7 cellular contexts compared by ENCODE assay signal in the genomic region with DNA sequence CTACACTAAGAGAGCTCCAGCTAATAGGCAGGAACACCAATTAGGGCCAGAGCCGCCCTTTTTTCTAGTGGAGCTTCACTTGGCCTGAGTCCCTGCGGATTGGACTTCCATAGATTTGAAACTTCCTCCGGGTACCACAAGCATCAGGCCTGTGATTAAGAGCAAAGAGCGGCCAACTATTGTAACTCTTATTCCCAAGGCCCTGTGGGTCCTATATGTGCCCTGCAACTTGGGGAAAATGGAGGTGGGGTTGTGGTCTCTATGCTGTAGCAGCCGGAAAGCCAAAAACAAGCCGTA. TPM values are rescaled to one million over a fixed set of nuclear protein-coding genes. Genes with fewer than 3 reads are reported as not detected.
DNase-seq lines count a peak whose midpoint lies in the region; ATAC-seq and TF ChIP-seq lines count a peak whose summit lies in the region.

NCBP2L (plus strand) TSS at position 198 of the 297 bp plus-strand sequence. CDS start 16,488 bp downstream, outside the sequence.

- H3K9me3 Mint-ChIP-seq in HFFc6 = no peaks in the 10 kb centered on the region
- H3K9me3 Mint-ChIP-seq in activated T-helper 2 cell treated with anti-CD3 and anti-CD28 coated beads, Interferon-gamma antibody, Interleukin-2, Interleukin-4, amounts not matched to agents 10 μg/mL and 5 μg/mL and 100 μg/mL, durations not matched to agents 14 hours and 24 hours and 36 hours = no peaks in the 10 kb centered on the region

- no peaks in the 10 kb centered on the region for H3K9me3 ChIP-seq in stomach

- peaks cover 0 to 13% (median 0%) of the 10 kb centered on the region in 3 donors for H3K27me3 ChIP-seq in stomach

- no peaks in the 10 kb centered on the region for H3K36me3 ChIP-seq in stomach

- H3K4me3 Mint-ChIP-seq in HFFc6 = peak within 1 kb of the TSS; percentile 87
- H3K4me3 Mint-ChIP-seq in activated T-helper 2 cell treated with anti-CD3 and anti-CD28 coated beads, Interferon-gamma antibody, Interleukin-2, Interleukin-4, amounts not matched to agents 10 μg/mL and 5 μg/mL and 100 μg/mL, durations not matched to agents 14 hours and 24 hours and 36 hours (ENCODE audit: low read depth) = peak within 1 kb of the TSS; percentile 82

- no peak for ATAC-seq in GM18502 (IDR thresholded peaks at IDR 0.05; ENCODE audit: poor library complexity, unreplicated experiment)

- no peak for TF ChIP-seq EP300 in stomach (IDR thresholded peaks at IDR 0.05)

- peaks cover 4 to 19% (median 16%) of the 10 kb centered on the region in 4 donors for H3K4me1 ChIP-seq in stomach

- no peak for TF ChIP-seq POLR2A in stomach (IDR thresholded peaks at IDR 0.05)

- 38 to 62% (median 46%) methylated on average over 4 to 6 of the region's 6 CpGs for WGBS in stomach, 5 donors

- intact Hi-C loops in activated T-helper 2 cell treated with anti-CD3 and anti-CD28 coated beads, Interferon-gamma antibody, Interleukin-2, Interleukin-4, amounts not matched to agents 10 μg/mL and 5 μg/mL and 100 μg/mL, durations not matched to agents 14 hours and 24 hours and 36 hours (cut with micrococcal nuclease) = loop anchor here (1.0 to 5.0 kb wide), 6 partner anchors 61 to 240 kb away; no protein-coding TSS in a partner anchor
- intact Hi-C loops in stomach (cut with DNase I; ENCODE audit: low total_unique reads) = loop anchor here (5.0 kb wide), 1 partner anchor 115 kb away; no protein-coding TSS in a partner anchor

- peaks cover 12% of the 10 kb centered on the region for H3K4me1 Mint-ChIP-seq in HFFc6 (ENCODE audit: low read depth)
- peaks cover 12% of the 10 kb centered on the region for H3K4me1 Mint-ChIP-seq in activated T-helper 2 cell treated with anti-CD3 and anti-CD28 coated beads, Interferon-gamma antibody, Interleukin-2, Interleukin-4, amounts not matched to agents 10 μg/mL and 5 μg/mL and 100 μg/mL, durations not matched to agents 14 hours and 24 hours and 36 hours (ENCODE audit: low read depth)

- no peaks in the 10 kb centered on the region for H3K36me3 Mint-ChIP-seq in HFFc6 (ENCODE audit: low read depth)
- H3K36me3 Mint-ChIP-seq in activated T-helper 2 cell treated with anti-CD3 and anti-CD28 coated beads, Interferon-gamma antibody, Interleukin-2, Interleukin-4, amounts not matched to agents 10 μg/mL and 5 μg/mL and 100 μg/mL, durations not matched to agents 14 hours and 24 hours and 36 hours (ENCODE audit: low read depth) = no peaks in the 10 kb centered on the region

- H3K27ac Mint-ChIP-seq in HFFc6 = no peak within 1 kb of the TSS
- peak within 1 kb of the TSS; percentile 9 for H3K27ac Mint-ChIP-seq in activated T-helper 2 cell treated with anti-CD3 and anti-CD28 coated beads, Interferon-gamma antibody, Interleukin-2, Interleukin-4, amounts not matched to agents 10 μg/mL and 5 μg/mL and 100 μg/mL, durations not matched to agents 14 hours and 24 hours and 36 hours

- DNase-seq in HFFc6 = no peak
- DNase-seq in activated T-helper 2 cell treated with anti-CD3 and anti-CD28 coated beads, Interferon-gamma antibody, Interleukin-2, Interleukin-4, amounts not matched to agents 10 μg/mL and 5 μg/mL and 100 μg/mL, durations not matched to agents 14 hours and 24 hours and 36 hours (ENCODE audit: low spot score) = no peak
- DNase-seq in stomach = no peak
- no peak for DNase-seq in NCI-H2196 (lab: John Stamatoyannopoulos, UW; ENCODE audit: unreplicated experiment)
- DNase-seq in NCI-H2081 treated with DMSO at 0.1 percent for 48 hours (lab: John Stamatoyannopoulos, UW) = no peak

- H3K27me3 Mint-ChIP-seq in HFFc6 (ENCODE audit: insufficient read depth) = peaks cover 1% of the 10 kb centered on the region
- H3K27me3 Mint-ChIP-seq in activated T-helper 2 cell treated with anti-CD3 and anti-CD28 coated beads, Interferon-gamma antibody, Interleukin-2, Interleukin-4, amounts not matched to agents 10 μg/mL and 5 μg/mL and 100 μg/mL, durations not matched to agents 14 hours and 24 hours and 36 hours (ENCODE audit: low read depth) = peaks cover 19% of the 10 kb centered on the region

- TF ChIP-seq CTCF in HFFc6 (IDR thresholded peaks at IDR 0.05) = peak; percentile 34; the same call in 1 of the 2 replicates
- TF ChIP-seq CTCF in stomach (IDR thresholded peaks at IDR 0.05) = peak in 1 of 7 experiments; percentile 15

- peak within 1 kb of the TSS; percentile 85 to 90 (median 87) for H3K27ac ChIP-seq in stomach

- H3K4me3 ChIP-seq in iPS-11a (ENCODE audit: low read depth, low read length) = peak within 1 kb of the TSS; percentile 0
- peak within 1 kb of the TSS; percentile 54 to 61 (median 60) for H3K4me3 ChIP-seq in stomach

RNA-seq across cellular contexts. Expression of gene NCBP2L, which starts in this region (rescaled TPM):
- total RNA-seq in HFFc6 (2021; fragmentation: NEBNext Ultra II Directional; extraction: Animal tissue kit (Norgen Biotek cat#: 25700)) = not detected
- total RNA-seq in activated T-helper 2 cell treated with anti-CD3 and anti-CD28 coated beads, Interferon-gamma antibody, Interleukin-2, Interleukin-4, amounts not matched to agents 10 μg/mL and 5 μg/mL and 100 μg/mL, durations not matched to agents 14 hours and 24 hours and 36 hours = not detected in 2 replicates
- total RNA-seq in stomach = not detected
- under 1 TPM in 2 of 3 donors, not detected in 1; 0.13 to 0.44 TPM for polyA plus RNA-seq in stomach
